In genomic region chr11:28581286-28582242, GRCh38 we compare ENCODE assay signal across 15 cellular contexts.
DNase-seq lines count a peak whose midpoint lies in the region; ATAC-seq and TF ChIP-seq lines count a peak whose summit lies in the region.
"Had no signal": no experiment of that assay in that cellular context is flagged by ENCODE, and none has a peak within 500 bp of the region (broad histone marks: within the 10 kb centered on the region; RNA-seq: fewer than 3 reads in every experiment).

No MANE protein-coding gene starts in this region.

- H3K27me3 Mint-ChIP-seq in T-cell = peaks cover 0 to 4% of the 10 kb centered on the region in 2 donors
- H3K27me3 Mint-ChIP-seq: CD4-positive, alpha-beta memory T cell had no signal

- no peak overlapping the region for H3K4me3 Mint-ChIP-seq in T-cell
- H3K4me3 Mint-ChIP-seq: CD4-positive, alpha-beta memory T cell; T-helper 2 cell treated with Interferon-gamma antibody and Interleukin-4, amounts not matched to agents 5 μg/mL and 100 μg/mL, for 36 hours had no signal

- H3K4me1 ChIP-seq in Panc1 (ENCODE audit: control insufficient read depth, insufficient read depth, low read length) (no peaks in the 10 kb centered on the region), Peyer's patch (no peaks in the 10 kb centered on the region)
- H3K4me1 ChIP-seq: psoas muscle had no signal

- intact Hi-C loops in Panc1 (cut with micrococcal nuclease; ENCODE audit: unreplicated experiment) = no loop called here

- TF ChIP-seq CTCF in Panc1 (IDR thresholded peaks at IDR 0.05) (peak; percentile 28; the same call in 1 of the 2 replicates), epithelial cell of proximal tubule (conservative IDR thresholded peaks at IDR 0.05; ENCODE audit: low read depth, low read length) (peak; percentile 21), retinal pigment epithelial cell (conservative IDR thresholded peaks at IDR 0.05; ENCODE audit: low read depth, low read length) (peak; percentile 17), Peyer's patch (IDR thresholded peaks at IDR 0.05) (no peak)

- H3K27me3 ChIP-seq in Panc1 (ENCODE audit: control insufficient read depth, insufficient read depth, low read length) (no peaks in the 10 kb centered on the region), Peyer's patch (no peaks in the 10 kb centered on the region)

- in situ Hi-C loops in Panc1 (cut with HindIII; ENCODE audit: low pct_unique_long_range_greater_than_20kb, low sequenced_read_pairs) = no loop called here

- H3K9me3 ChIP-seq in Panc1 (ENCODE audit: control insufficient read depth, insufficient read depth, low read depth, low read length) = no peaks in the 10 kb centered on the region
- H3K9me3 ChIP-seq in Peyer's patch = no peaks in the 10 kb centered on the region
- H3K9me3 ChIP-seq: psoas muscle had no signal

- H3K27ac ChIP-seq in Panc1 (ENCODE audit: low read length) (no peak overlapping the region), Peyer's patch (no peak overlapping the region)
- H3K27ac ChIP-seq: psoas muscle had no signal

- H3K4me3 ChIP-seq in Panc1 (ENCODE audit: low read depth in 2 of 2, low read length in 2 of 2) (no peak overlapping the region), epithelial cell of proximal tubule (ENCODE audit: low read depth, low read length) (no peak overlapping the region), retinal pigment epithelial cell (ENCODE audit: low read length) (no peak overlapping the region), Peyer's patch (no peak overlapping the region)
- H3K4me3 ChIP-seq: psoas muscle had no signal

- BruUV-seq in Panc1 (replicated peaks; lab: Mats Ljungman, UMichigan) = no TSS peak

- CTCF ChIA-PET in Panc1 (lab: Charles Lee) = no interaction called here
- CTCF ChIA-PET in T-cell (lab: Charles Lee) = no interaction called here

- H3K27ac Mint-ChIP-seq in T-cell = no peak overlapping the region
- H3K27ac Mint-ChIP-seq: CD4-positive, alpha-beta memory T cell; T-helper 2 cell treated with Interferon-gamma antibody and Interleukin-4, amounts not matched to agents 5 μg/mL and 100 μg/mL, for 36 hours had no signal

- no peaks in the 10 kb centered on the region for H3K36me3 Mint-ChIP-seq in T-cell
- H3K36me3 Mint-ChIP-seq: CD4-positive, alpha-beta memory T cell had no signal

- peaks cover 0 to 11% (median 0%) of the 10 kb centered on the region in 3 donors for H3K9me3 Mint-ChIP-seq in T-cell
- H3K9me3 Mint-ChIP-seq: T-helper 2 cell treated with Interferon-gamma antibody and Interleukin-4, amounts not matched to agents 5 μg/mL and 100 μg/mL, for 36 hours had no signal

- H3K4me1 Mint-ChIP-seq in T-cell = no peaks in the 10 kb centered on the region
- H3K4me1 Mint-ChIP-seq: CD4-positive, alpha-beta memory T cell had no signal

- no peaks in the 10 kb centered on the region for H3K36me3 ChIP-seq in Panc1 (ENCODE audit: control insufficient read depth, insufficient read depth, low read length)
- H3K36me3 ChIP-seq in Peyer's patch = no peaks in the 10 kb centered on the region

- TF ChIP-seq POLR2A in Peyer's patch (IDR thresholded peaks at IDR 0.05) = no peak

- DNase-seq in GM04504 (ENCODE audit: low read depth) (peak; percentile 7), Panc1 (ENCODE audit: low read depth, low spot score) (no peak), epithelial cell of proximal tubule (ENCODE audit: low read depth) (no peak), retinal pigment epithelial cell (ENCODE audit: low read depth) (peak; percentile 39), T-cell (no peak), SW480 (ENCODE audit: low spot score) (no peak), cerebellar nuclear complex (lab: John Stamatoyannopoulos, UW) (no peak), Peyer's patch (no peak)
- DNase-seq: activated CD4-positive, alpha-beta T cell treated with anti-CD3 and anti-CD28 coated beads, Interleukin-2, amount 50 U/mL, for 4 hours; CD4-positive, alpha-beta memory T cell; effector CD8-positive, alpha-beta T cell; kidney glomerular epithelial cell; psoas muscle; stimulated activated CD4-positive, alpha-beta T cell treated with anti-CD3 and anti-CD28 coated beads, Interleukin-2, amount 100 ng/mL, for 48 hours had no signal

- no peak for ATAC-seq in Panc1
- no peak for ATAC-seq in T-cell (replicated peaks in 1 of 4)
- ATAC-seq: psoas muscle had no signal

- POLR2A ChIA-PET in Panc1 (lab: Charles Lee) = no interaction called here
- POLR2A ChIA-PET in T-cell (lab: Charles Lee) = no interaction called here

Comparison
In these comparisons a context has a peak if more than half of its experiments do, and no peak if none do; other contexts are left out.
1. DNase-seq: peak in GM04504 (single experiment) and retinal pigment epithelial cell (single experiment); none in Panc1 (single experiment), epithelial cell of proximal tubule (single experiment), T-cell (0 of 34), SW480 (single experiment), cerebellar nuclear complex (0 of 2) and Peyer's patch (0 of 3).
2. CTCF ChIP-seq: peak in Panc1 (single experiment), epithelial cell of proximal tubule (single experiment) and retinal pigment epithelial cell (single experiment); none in Peyer's patch (0 of 6).